1 cellular context compared by ENCODE assay signal in the genomic region with DNA sequence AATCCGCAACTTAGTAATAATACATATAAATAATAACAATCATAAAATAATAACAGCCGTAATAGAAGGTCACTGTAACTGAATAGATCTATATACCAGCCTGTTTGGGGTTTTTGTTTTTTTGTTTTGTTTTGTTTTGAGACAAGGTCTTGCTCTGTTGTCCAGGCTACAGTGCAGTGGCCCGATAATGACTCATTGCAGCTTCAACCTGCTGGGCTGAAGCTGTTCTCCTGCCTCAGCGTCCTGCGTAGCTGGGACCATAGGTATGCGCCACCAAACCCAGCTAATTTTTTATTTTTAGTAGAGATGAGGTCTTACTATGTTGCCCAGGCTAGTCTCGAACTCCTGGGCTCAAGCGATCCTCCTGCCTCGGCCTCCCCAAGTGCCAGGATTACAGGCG.
TF ChIP-seq lines count a peak whose summit lies in the region.

No MANE protein-coding gene starts in this region.

TF ChIP-seq in IMR-90, 13 proteins besides CTCF, POLR2A, EP300 and RAD21 (continued from another document):
- no peak for TF ChIP-seq ELK1 (IDR thresholded peaks at IDR 0.05; ENCODE audit: borderline replicate concordance, low read depth, low read length)
- TF ChIP-seq NFE2L2 (IDR thresholded peaks at IDR 0.05; ENCODE audit: low read depth, low read length) = no peak
- no peak for TF ChIP-seq CEBPB (IDR thresholded peaks at IDR 0.05; ENCODE audit: low read depth, low read length)
- no peak for TF ChIP-seq SMC3 (IDR thresholded peaks at IDR 0.05; ENCODE audit: low read depth, low read length)
- TF ChIP-seq, protein P1, sequence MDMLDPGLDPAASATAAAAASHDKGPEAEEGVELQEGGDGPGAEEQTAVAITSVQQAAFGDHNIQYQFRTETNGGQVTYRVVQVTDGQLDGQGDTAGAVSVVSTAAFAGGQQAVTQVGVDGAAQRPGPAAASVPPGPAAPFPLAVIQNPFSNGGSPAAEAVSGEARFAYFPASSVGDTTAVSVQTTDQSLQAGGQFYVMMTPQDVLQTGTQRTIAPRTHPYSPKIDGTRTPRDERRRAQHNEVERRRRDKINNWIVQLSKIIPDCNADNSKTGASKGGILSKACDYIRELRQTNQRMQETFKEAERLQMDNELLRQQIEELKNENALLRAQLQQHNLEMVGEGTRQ (IDR thresholded peaks at IDR 0.05; ENCODE audit: low read depth, low read length) = no peak
TF ChIP-seq in IMR-90: peak in this region for 0.
